ENCODE assay signal across 14 cellular contexts in the genomic region with DNA sequence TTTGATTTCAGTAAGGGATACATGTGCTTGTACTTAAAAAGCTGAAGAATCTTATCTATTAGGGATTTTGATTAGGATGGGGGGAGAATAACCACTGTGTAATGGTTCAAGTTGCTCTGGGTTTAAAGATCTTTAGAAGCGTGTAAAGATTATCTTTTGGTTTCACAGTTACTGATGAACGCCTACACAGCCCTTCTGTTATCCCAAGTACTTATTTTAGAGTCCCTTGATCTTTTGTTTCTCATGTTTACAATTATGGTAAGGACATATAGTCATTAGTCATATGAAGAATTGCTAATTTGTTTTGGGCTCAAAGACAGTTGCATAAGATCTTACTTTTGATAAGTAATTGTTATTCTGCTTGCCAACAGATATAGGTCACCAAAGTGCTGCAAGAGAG.
DNase-seq lines count a peak whose midpoint lies in the region; ATAC-seq and TF ChIP-seq lines count a peak whose summit lies in the region.
"Had no signal": no experiment of that assay in that cellular context is flagged by ENCODE, and none has a peak within 500 bp of the region (broad histone marks: within the 10 kb centered on the region; RNA-seq: fewer than 3 reads in every experiment).

No MANE protein-coding gene starts in this region.

- no peaks in the 10 kb centered on the region for H3K36me3 ChIP-seq in lower lobe of right lung
- H3K36me3 ChIP-seq in hepatocyte (replicated peaks; ENCODE audit: insufficient read depth, low read depth): no peaks in the 10 kb centered on the region

- H3K9me2 ChIP-seq in hepatocyte (replicated peaks; ENCODE audit: insufficient read depth): no peaks in the 10 kb centered on the region

- H3K79me2 ChIP-seq in hepatocyte: no peaks in the 10 kb centered on the region

- H3K27ac ChIP-seq in lower lobe of right lung (no peak overlapping the region), hepatocyte (no peak overlapping the region)

- no peak for TF ChIP-seq CTCF in lower lobe of right lung (IDR thresholded peaks at IDR 0.05)
- no peak for TF ChIP-seq CTCF in hepatocyte (IDR thresholded peaks at IDR 0.05; ENCODE audit: poor library complexity)

- H3K9me3 ChIP-seq in lower lobe of right lung (peaks cover 5% of the 10 kb centered on the region), hepatocyte (ENCODE audit: low read depth) (peaks cover 7% of the 10 kb centered on the region)

- H3K4me1 ChIP-seq in lower lobe of right lung: peaks cover 5% of the 10 kb centered on the region
- H3K4me1 ChIP-seq in hepatocyte (ENCODE audit: insufficient read depth): no peaks in the 10 kb centered on the region

- H3K4me2 ChIP-seq in hepatocyte: no peak overlapping the region

- WGBS in hepatocyte (ENCODE audit: low lambda C conversion rate, missing lambda C conversion rate): 70% methylated on average over 2 of the region's 2 CpGs

- peak; percentile 38 for DNase-seq in NCI-H82 (lab: John Stamatoyannopoulos, UW)
- DNase-seq in stimulated activated CD4-positive, alpha-beta T cell treated with anti-CD3 and anti-CD28 coated beads, Interleukin-4, amount 100 ng/mL, for 24 hours: no peak
- no peak for DNase-seq in lower lobe of right lung
- DNase-seq in hepatocyte (ENCODE audit: low spot score): no peak
- DNase-seq: C1 segment of cervical spinal cord, cerebellar nuclear complex, foreskin melanocyte, GF-D8, NCI-H2171 treated with DMSO at 0.1 percent for 48 hours, RPMI8226 had no signal

- no peak overlapping the region for H2AFZ ChIP-seq in hepatocyte

- H3K4me3 ChIP-seq in lower lobe of right lung: no peak overlapping the region
- H3K4me3 ChIP-seq in hepatocyte: no peak overlapping the region

- no peaks in the 10 kb centered on the region for H3K27me3 ChIP-seq in lower lobe of right lung (ENCODE audit: low read depth)
- no peaks in the 10 kb centered on the region for H3K27me3 ChIP-seq in hepatocyte

- H4K20me1 ChIP-seq in hepatocyte (ENCODE audit: insufficient read depth, poor library complexity, severe bottlenecking): no peaks in the 10 kb centered on the region

- ATAC-seq in GM18502 (IDR thresholded peaks at IDR 0.05; ENCODE audit: poor library complexity, unreplicated experiment): peak; percentile 81
- ATAC-seq in GM19395 (IDR thresholded peaks at IDR 0.05; ENCODE audit: unreplicated experiment): peak; percentile 79
- peak; percentile 94 for ATAC-seq in HG02852 (IDR thresholded peaks at IDR 0.05; ENCODE audit: unreplicated experiment)
- ATAC-seq in HG03139 (IDR thresholded peaks at IDR 0.05; ENCODE audit: unreplicated experiment): no peak
- ATAC-seq in lower lobe of right lung: no peak

- intact Hi-C loops in lower lobe of right lung (cut with DNase I): no loop called here

Comparison
In these comparisons a context has a peak if more than half of its experiments do, and no peak if none do; other contexts are left out.
1. ATAC-seq: peak in GM18502 (single experiment), GM19395 (single experiment) and HG02852 (single experiment); none in HG03139 (single experiment) and lower lobe of right lung (0 of 2).